8 cellular contexts compared by ENCODE assay signal in genomic region chr4:6855692-6856297, GRCh38. TPM values are rescaled to one million over a fixed set of nuclear protein-coding genes. Genes with fewer than 3 reads are reported as not detected.
DNase-seq lines count a peak whose midpoint lies in the region; ATAC-seq and TF ChIP-seq lines count a peak whose summit lies in the region.

No MANE protein-coding gene starts in this region.

- no peak overlapping the region for H3K4me3 ChIP-seq in fibroblast of the aortic adventitia (ENCODE audit: low read depth, low read length)
- no peak overlapping the region for H3K4me3 ChIP-seq in stomach

- TF ChIP-seq CTCF in GM10248 (IDR thresholded peaks at IDR 0.05; ENCODE audit: control extremely low read depth, extremely low read depth, low read depth, missing control alignments) (no peak), fibroblast of the aortic adventitia (IDR thresholded peaks at IDR 0.05; ENCODE audit: insufficient read depth, low read length) (no peak), stomach (IDR thresholded peaks at IDR 0.05) (no peak)

- CTCF ChIA-PET in GM10248 (lab: Yijun Ruan, JAX): interaction anchor here (1.0 to 3.7 kb wide), 6 partner anchors 18 to 139 kb away, joined by 3 to 30 read pairs (median 4); no protein-coding TSS in a partner anchor

- TF ChIP-seq EP300 in stomach (IDR thresholded peaks at IDR 0.05): no peak

- ATAC-seq in GM19452 (IDR thresholded peaks at IDR 0.05; ENCODE audit: unreplicated experiment) (peak; percentile 95), HG03439 (IDR thresholded peaks at IDR 0.05; ENCODE audit: unreplicated experiment) (peak; percentile 93)

- peaks cover 0 to 50% (median 13%) of the 10 kb centered on the region in 4 donors for H3K4me1 ChIP-seq in stomach

- POLR2A ChIA-PET in GM10248 (lab: Yijun Ruan, JAX): no interaction called here

- peak overlapping the region in 4 of 5 donors; percentile 3 to 60 (median 11) for H3K27ac ChIP-seq in stomach

- no peak for TF ChIP-seq POLR2A in stomach (IDR thresholded peaks at IDR 0.05)

- peak; percentile 68 for DNase-seq in GM10248 (ENCODE audit: extremely low spot score)
- DNase-seq in T-helper 22 cell (ENCODE audit: low read depth): peak; percentile 38
- DNase-seq in fibroblast of the aortic adventitia (ENCODE audit: low read depth): peak; percentile 71
- no peak for DNase-seq in stomach
- DNase-seq in AG20443 (ENCODE audit: low spot score): no peak
- no peak for DNase-seq in NAMALWA (ENCODE audit: low spot score)

- peaks cover 11 to 57% (median 47%) of the 10 kb centered on the region in 4 donors for H3K36me3 ChIP-seq in stomach

- intact Hi-C loops in stomach (cut with DNase I; ENCODE audit: low total_unique reads): no loop called here

- 50 to 66% (median 62%) methylated on average over 11 of the region's 11 CpGs for WGBS in stomach, 5 donors

- H3K27me3 ChIP-seq in stomach: no peaks in the 10 kb centered on the region

- peaks cover 0 to 8% (median 3%) of the 10 kb centered on the region in 4 donors for H3K9me3 ChIP-seq in stomach

RNA-seq across cellular contexts. Expression of gene TBC1D14, which starts 53.8 kb away (rescaled TPM):
- total RNA-seq in fibroblast of the aortic adventitia (ENCODE audit: low replicate concordance) (34.0 and 65.1 TPM in 2 replicates), stomach (10 to 100 TPM; 33.5 to 72.4 (median 40.8) TPM)
- polyA plus RNA-seq in stomach: 10 to 100 TPM; 19.5 to 42.5 (median 40.0) TPM

Comparison
In these comparisons a context has a peak if more than half of its experiments do, and no peak if none do; other contexts are left out.
1. DNase-seq: peak in GM10248 (single experiment), T-helper 22 cell (single experiment) and fibroblast of the aortic adventitia (single experiment); none in stomach (single experiment), AG20443 (single experiment) and NAMALWA (single experiment).